Comparison of ENCODE assay signal across 30 cellular contexts in the genomic region with DNA sequence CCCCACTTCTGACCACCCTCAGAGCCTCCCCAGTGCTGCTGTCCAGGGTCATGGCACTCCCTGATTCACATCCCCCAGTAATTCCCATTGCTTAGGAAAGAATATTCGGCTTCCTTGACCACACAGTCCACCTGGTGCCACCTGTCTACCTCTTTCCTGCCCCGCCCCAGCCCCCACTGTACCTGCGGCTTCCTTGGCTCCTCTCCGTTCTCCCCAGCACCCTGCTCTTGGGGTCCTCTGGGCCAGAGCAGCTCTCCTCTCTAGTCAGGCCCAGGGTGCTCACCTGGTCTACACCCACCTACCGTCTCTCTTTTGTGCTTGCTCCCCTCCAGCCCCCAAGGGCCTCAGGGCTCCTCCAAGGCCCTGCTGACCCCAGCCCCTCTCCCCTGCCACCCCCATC.
"Had no signal": no experiment of that assay in that cellular context is flagged by ENCODE, and none has a peak within 500 bp of the region (broad histone marks: within the 10 kb centered on the region; RNA-seq: fewer than 3 reads in every experiment).

No MANE protein-coding gene starts in this region.

- H3K4me3 Mint-ChIP-seq: activated CD4-positive, alpha-beta memory T cell treated with anti-CD3 and anti-CD28 coated beads, Interleukin-2, amount 10 ng/mL, durations not matched to agents 7 days and 5 days; activated CD8-positive, alpha-beta memory T cell treated with anti-CD3 and anti-CD28 coated beads, Interleukin-2, amount 10 ng/mL, durations not matched to agents 7 days and 5 days; activated naive CD8-positive, alpha-beta T cell treated with anti-CD3 and anti-CD28 coated beads for 36 hours had no signal

- H3K36me3 ChIP-seq: WERI-Rb-1 had no signal

- H3K4me3 ChIP-seq: PC-9 had no signal

- H3K4me1 Mint-ChIP-seq: activated CD4-positive, alpha-beta memory T cell treated with anti-CD3 and anti-CD28 coated beads, Interleukin-2, amount 10 ng/mL, durations not matched to agents 7 days and 5 days had no signal

- H3K27me3 Mint-ChIP-seq: activated CD4-positive, alpha-beta memory T cell treated with anti-CD3 and anti-CD28 coated beads, Interleukin-2, amount 10 ng/mL, durations not matched to agents 7 days and 5 days; activated CD8-positive, alpha-beta memory T cell treated with anti-CD3 and anti-CD28 coated beads, Interleukin-2, amount 10 ng/mL, durations not matched to agents 7 days and 5 days; activated naive CD8-positive, alpha-beta T cell treated with anti-CD3 and anti-CD28 coated beads for 36 hours had no signal

- H3K36me3 Mint-ChIP-seq: activated CD8-positive, alpha-beta memory T cell treated with anti-CD3 and anti-CD28 coated beads, Interleukin-2, amount 10 ng/mL, durations not matched to agents 7 days and 5 days; activated naive CD8-positive, alpha-beta T cell treated with anti-CD3 and anti-CD28 coated beads for 36 hours had no signal

- H3K9me3 Mint-ChIP-seq: activated CD4-positive, alpha-beta memory T cell treated with anti-CD3 and anti-CD28 coated beads, Interleukin-2, amount 10 ng/mL, durations not matched to agents 7 days and 5 days; activated naive CD8-positive, alpha-beta T cell treated with anti-CD3 and anti-CD28 coated beads for 36 hours had no signal

- H3K27ac Mint-ChIP-seq: activated CD4-positive, alpha-beta memory T cell treated with anti-CD3 and anti-CD28 coated beads, Interleukin-2, amount 10 ng/mL, durations not matched to agents 7 days and 5 days; activated CD8-positive, alpha-beta memory T cell treated with anti-CD3 and anti-CD28 coated beads, Interleukin-2, amount 10 ng/mL, durations not matched to agents 7 days and 5 days; activated naive CD8-positive, alpha-beta T cell treated with anti-CD3 and anti-CD28 coated beads for 36 hours had no signal

- DNase-seq: activated CD4-positive, alpha-beta memory T cell treated with anti-CD3 and anti-CD28 coated beads, Interleukin-2, amount 10 ng/mL, durations not matched to agents 7 days and 5 days; activated CD4-positive, alpha-beta T cell treated with anti-CD3 and anti-CD28 coated beads for 1 hour; activated CD4-positive, alpha-beta T cell treated with anti-CD3 and anti-CD28 coated beads for 48 hours; activated CD4-positive, CD25-positive, alpha-beta regulatory T cell; activated CD8-positive, alpha-beta memory T cell treated with anti-CD3 and anti-CD28 coated beads for 24 hours; activated CD8-positive, alpha-beta memory T cell treated with anti-CD3 and anti-CD28 coated beads, Interleukin-2, amount 10 ng/mL, durations not matched to agents 7 days and 5 days; activated CD8-positive, alpha-beta memory T cell treated with anti-CD3 and anti-CD28 coated beads, Interleukin-2, amount 50 U/mL, for 48 hours; activated effector memory CD4-positive, alpha-beta T cell treated with Interleukin-2 at 50 U/mL for 16 hours; activated naive CD4-positive, alpha-beta T cell; activated naive CD4-positive, alpha-beta T cell treated with anti-CD3 and anti-CD28 coated beads, Interleukin-2, amount 50 U/mL, for 16 hours; activated naive CD8-positive, alpha-beta T cell treated with anti-CD3 and anti-CD28 coated beads for 36 hours; activated T-cell treated with anti-CD3 and anti-CD28 coated beads, Interleukin-2, amount 50 U/mL, for 48 hours; amniotic stem cell; aorta; Kasumi-1; KG1; MM.1S; MV-4-11; NCI-H1092; NCI-H1436 treated with DMSO at 0.1 percent for 48 hours; NCI-H1694 treated with DMSO at 0.1 percent for 48 hours; NCI-H2029; NCI-H345; NCI-H524 treated with DMSO at 0.1 percent for 48 hours; PC-9; SW 1271; T-helper 1 cell; T-helper 2 cell; T-helper 9 cell; WERI-Rb-1 had no signal

- H3K27ac ChIP-seq: PC-9, WERI-Rb-1 had no signal
